10 cellular contexts compared by ENCODE assay signal in the genomic region with DNA sequence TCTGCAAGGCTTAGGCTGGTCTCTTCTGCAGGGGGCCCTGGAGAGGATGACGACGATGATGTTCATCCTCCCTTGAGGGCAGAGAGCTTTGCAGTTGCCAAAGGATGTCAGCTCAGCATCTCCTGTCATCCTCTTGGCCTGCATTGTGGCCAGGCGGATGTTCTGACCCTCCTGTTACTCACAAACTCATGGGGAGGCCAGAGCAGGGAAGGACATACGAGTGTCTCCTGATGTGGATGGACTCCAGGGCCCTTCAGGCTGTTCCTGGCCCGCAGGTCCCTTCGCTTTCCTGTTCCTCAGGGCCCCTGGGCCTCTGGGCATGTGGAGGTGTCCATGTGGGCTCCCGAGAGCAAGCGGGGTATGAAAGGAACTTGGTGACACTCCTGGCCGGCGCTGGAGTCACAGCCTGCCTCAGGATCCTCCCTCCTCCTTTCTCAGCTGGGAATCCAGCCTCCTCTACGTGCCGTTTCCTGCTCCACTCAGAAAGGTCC. TPM values are rescaled to one million over a fixed set of nuclear protein-coding genes. Genes with fewer than 3 reads are reported as not detected.
A peak's percentile ranks its signal among the peaks of the same experiment; 100 is the strongest.
DNase-seq lines count a peak whose midpoint lies in the region; ATAC-seq, FAIRE-seq and TF ChIP-seq lines count a peak whose summit lies in the region.
"Had no signal": no experiment of that assay in that cellular context is flagged by ENCODE, and none has a peak within 500 bp of the region (broad histone marks: within the 10 kb centered on the region; RNA-seq: fewer than 3 reads in every experiment).

No MANE protein-coding gene starts in this region.

- no peak overlapping the region for H3K4me3 ChIP-seq in lower lobe of right lung

- peak overlapping the region; percentile 100 for H3K27ac Mint-ChIP-seq in stimulated activated naive CD8-positive, alpha-beta T cell treated with anti-CD3 and anti-CD28 coated beads, Interleukin-15, Interleukin-2, amounts not matched to agents 100 ng/mL and 50 ng/mL, for 24 hours
- peak overlapping the region; percentile 100 for H3K27ac Mint-ChIP-seq in activated T-helper 2 cell treated with anti-CD3 and anti-CD28 coated beads, Interferon-gamma antibody, Interleukin-2, Interleukin-4, amounts not matched to agents 10 μg/mL and 5 μg/mL and 100 μg/mL, durations not matched to agents 14 hours and 24 hours and 36 hours

- DNase-seq in stimulated activated naive CD8-positive, alpha-beta T cell treated with anti-CD3 and anti-CD28 coated beads, Interleukin-15, Interleukin-2, amounts not matched to agents 100 U/mL and 50 U/mL, for 24 hours = no peak
- no peak for DNase-seq in activated T-helper 2 cell treated with anti-CD3 and anti-CD28 coated beads, Interferon-gamma antibody, Interleukin-2, Interleukin-4, amounts not matched to agents 10 μg/mL and 5 μg/mL and 100 μg/mL, durations not matched to agents 14 hours and 24 hours and 36 hours (ENCODE audit: low spot score)
- DNase-seq in lower lobe of right lung (no peak), urothelium cell line (ENCODE audit: low spot score) (no peak), NCI-H226 (no peak)
- no peak for DNase-seq in stimulated activated CD4-positive, alpha-beta T cell treated with anti-CD3 and anti-CD28 coated beads, Interleukin-4, amount 100 ng/mL, for 24 hours
- DNase-seq: NCI-H446 treated with DMSO at 0.1 percent for 48 hours had no signal

- peak overlapping the region; percentile 82 for H3K4me3 Mint-ChIP-seq in stimulated activated naive CD8-positive, alpha-beta T cell treated with anti-CD3 and anti-CD28 coated beads, Interleukin-15, Interleukin-2, amounts not matched to agents 100 ng/mL and 50 ng/mL, for 24 hours
- peak overlapping the region; percentile 67 for H3K4me3 Mint-ChIP-seq in activated T-helper 2 cell treated with anti-CD3 and anti-CD28 coated beads, Interferon-gamma antibody, Interleukin-2, Interleukin-4, amounts not matched to agents 10 μg/mL and 5 μg/mL and 100 μg/mL, durations not matched to agents 14 hours and 24 hours and 36 hours (ENCODE audit: low read depth)

- H3K27me3 ChIP-seq in lower lobe of right lung (ENCODE audit: low read depth) = no peaks in the 10 kb centered on the region

- H3K36me3 Mint-ChIP-seq in stimulated activated naive CD8-positive, alpha-beta T cell treated with anti-CD3 and anti-CD28 coated beads, Interleukin-15, Interleukin-2, amounts not matched to agents 100 ng/mL and 50 ng/mL, for 24 hours (ENCODE audit: low read depth) = peaks cover 58% of the 10 kb centered on the region
- H3K36me3 Mint-ChIP-seq in activated T-helper 2 cell treated with anti-CD3 and anti-CD28 coated beads, Interferon-gamma antibody, Interleukin-2, Interleukin-4, amounts not matched to agents 10 μg/mL and 5 μg/mL and 100 μg/mL, durations not matched to agents 14 hours and 24 hours and 36 hours (ENCODE audit: low read depth) = peaks cover 58% of the 10 kb centered on the region

- peaks cover 57% of the 10 kb centered on the region for H3K4me1 ChIP-seq in lower lobe of right lung

- peak; percentile 30 for FAIRE-seq in urothelium cell line (lab: Jason Lieb, UNC)

- H3K9me3 Mint-ChIP-seq in stimulated activated naive CD8-positive, alpha-beta T cell treated with anti-CD3 and anti-CD28 coated beads, Interleukin-15, Interleukin-2, amounts not matched to agents 100 ng/mL and 50 ng/mL, for 24 hours = no peaks in the 10 kb centered on the region
- no peaks in the 10 kb centered on the region for H3K9me3 Mint-ChIP-seq in activated T-helper 2 cell treated with anti-CD3 and anti-CD28 coated beads, Interferon-gamma antibody, Interleukin-2, Interleukin-4, amounts not matched to agents 10 μg/mL and 5 μg/mL and 100 μg/mL, durations not matched to agents 14 hours and 24 hours and 36 hours

- H3K27ac ChIP-seq in lower lobe of right lung = peak overlapping the region; percentile 43

- H3K9me3 ChIP-seq in lower lobe of right lung = no peaks in the 10 kb centered on the region

- no peak for ATAC-seq in stimulated activated naive CD8-positive, alpha-beta T cell treated with anti-CD3 and anti-CD28 coated beads, Interleukin-15, Interleukin-2, amounts not matched to agents 100 U/mL and 50 U/mL, for 24 hours
- ATAC-seq in lower lobe of right lung (no peak), HG03095 (IDR thresholded peaks at IDR 0.05; ENCODE audit: unreplicated experiment) (no peak)

- H3K4me1 Mint-ChIP-seq in stimulated activated naive CD8-positive, alpha-beta T cell treated with anti-CD3 and anti-CD28 coated beads, Interleukin-15, Interleukin-2, amounts not matched to agents 100 ng/mL and 50 ng/mL, for 24 hours (ENCODE audit: low read depth) = peaks cover 98% of the 10 kb centered on the region
- peaks cover 72% of the 10 kb centered on the region for H3K4me1 Mint-ChIP-seq in activated T-helper 2 cell treated with anti-CD3 and anti-CD28 coated beads, Interferon-gamma antibody, Interleukin-2, Interleukin-4, amounts not matched to agents 10 μg/mL and 5 μg/mL and 100 μg/mL, durations not matched to agents 14 hours and 24 hours and 36 hours (ENCODE audit: low read depth)

- TF ChIP-seq CTCF in lower lobe of right lung (IDR thresholded peaks at IDR 0.05) = no peak

- intact Hi-C loops in activated T-helper 2 cell treated with anti-CD3 and anti-CD28 coated beads, Interferon-gamma antibody, Interleukin-2, Interleukin-4, amounts not matched to agents 10 μg/mL and 5 μg/mL and 100 μg/mL, durations not matched to agents 14 hours and 24 hours and 36 hours (cut with micrococcal nuclease) = no loop called here
- intact Hi-C loops in lower lobe of right lung (cut with DNase I) = no loop called here

- peaks cover 2% of the 10 kb centered on the region for H3K36me3 ChIP-seq in lower lobe of right lung

- H3K27me3 Mint-ChIP-seq in stimulated activated naive CD8-positive, alpha-beta T cell treated with anti-CD3 and anti-CD28 coated beads, Interleukin-15, Interleukin-2, amounts not matched to agents 100 ng/mL and 50 ng/mL, for 24 hours = no peaks in the 10 kb centered on the region
- H3K27me3 Mint-ChIP-seq in activated T-helper 2 cell treated with anti-CD3 and anti-CD28 coated beads, Interferon-gamma antibody, Interleukin-2, Interleukin-4, amounts not matched to agents 10 μg/mL and 5 μg/mL and 100 μg/mL, durations not matched to agents 14 hours and 24 hours and 36 hours (ENCODE audit: low read depth) = no peaks in the 10 kb centered on the region

RNA-seq across cellular contexts. Expression of gene ADORA2A, which starts 8.5 kb away (rescaled TPM):
- total RNA-seq in activated T-helper 2 cell treated with anti-CD3 and anti-CD28 coated beads, Interferon-gamma antibody, Interleukin-2, Interleukin-4, amounts not matched to agents 10 μg/mL and 5 μg/mL and 100 μg/mL, durations not matched to agents 14 hours and 24 hours and 36 hours = 20.2 and 23.8 TPM in 2 replicates
- 16.0 TPM for total RNA-seq in lower lobe of right lung

RNA-seq across cellular contexts. Expression of gene UPB1, which starts 59.2 kb away (rescaled TPM):
- total RNA-seq in activated T-helper 2 cell treated with anti-CD3 and anti-CD28 coated beads, Interferon-gamma antibody, Interleukin-2, Interleukin-4, amounts not matched to agents 10 μg/mL and 5 μg/mL and 100 μg/mL, durations not matched to agents 14 hours and 24 hours and 36 hours = 0.09 and 0.11 TPM in 2 replicates
- total RNA-seq in lower lobe of right lung = 1.2 TPM
- total RNA-seq: HT1080 had no signal
